In the genomic region with DNA sequence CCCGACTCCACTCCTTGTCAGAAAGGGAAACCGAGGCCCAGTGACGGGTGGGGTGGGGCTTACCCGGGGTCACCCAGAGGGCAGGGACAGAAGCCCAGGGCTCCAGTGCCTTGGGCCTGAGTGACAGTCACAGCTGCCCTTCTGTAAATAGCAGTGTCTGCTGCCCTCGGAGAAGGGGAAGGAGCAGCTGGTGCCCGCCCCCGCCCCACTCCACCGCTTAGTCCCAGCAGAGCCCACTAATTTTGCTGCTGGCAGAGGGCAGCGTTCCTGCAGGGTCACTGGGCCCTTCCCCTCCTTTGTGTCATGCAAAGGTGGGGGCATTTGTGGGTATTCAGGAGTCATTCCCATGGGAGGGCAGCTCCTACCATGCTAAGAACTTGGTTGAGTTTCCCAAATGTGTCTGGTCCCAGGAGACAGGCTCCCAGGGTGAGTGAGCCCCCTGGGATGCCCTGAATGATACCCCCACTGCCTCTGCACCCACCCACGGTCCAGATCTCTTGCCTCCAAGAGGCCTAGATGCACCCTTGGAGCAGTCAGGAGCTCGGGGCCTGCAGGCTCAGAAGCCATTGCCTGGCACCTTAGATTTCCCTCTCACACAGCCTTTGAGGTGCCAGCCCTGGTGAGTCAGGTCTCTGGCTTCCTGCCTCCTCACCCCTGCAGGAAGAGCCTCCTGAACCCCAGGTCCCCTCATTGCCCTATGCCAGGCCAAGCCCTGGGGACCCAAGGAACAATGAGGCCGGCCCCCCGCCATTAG, we compare ENCODE assay signal across 20 cellular contexts. TPM values are rescaled to one million over a fixed set of nuclear protein-coding genes. Genes with fewer than 3 reads are reported as not detected.
DNase-seq lines count a peak whose midpoint lies in the region; ATAC-seq and TF ChIP-seq lines count a peak whose summit lies in the region.
"Had no signal": no experiment of that assay in that cellular context is flagged by ENCODE, and none has a peak within 500 bp of the region (broad histone marks: within the 10 kb centered on the region; RNA-seq: fewer than 3 reads in every experiment).

No MANE protein-coding gene starts in this region.

- no peaks in the 10 kb centered on the region for H3F3A ChIP-seq in SK-N-SH (replicated peaks; ENCODE audit: insufficient read depth)

- no peaks in the 10 kb centered on the region for H3K36me3 ChIP-seq in SK-N-SH (replicated peaks in 1 of 2; ENCODE audit: control insufficient read depth in 1 of 2, insufficient read depth in 2 of 2, low read length in 1 of 2)
- peaks cover 0 to 52% (median 2%) of the 10 kb centered on the region in 6 donors for H3K36me3 ChIP-seq in spleen
- H3K36me3 ChIP-seq: ovary, thoracic aorta had no signal

- peak; percentile 31; the same call in 1 of the 3 replicates for ATAC-seq in SK-N-SH treated with all-trans-retinoic acid at 6 μM for 48 hours
- no peak for ATAC-seq in central memory CD8-positive, alpha-beta T cell (replicated peaks; ENCODE audit: extremely low read depth, poor library complexity, severe bottlenecking)
- ATAC-seq in HG02981 (IDR thresholded peaks at IDR 0.05; ENCODE audit: unreplicated experiment): no peak
- ATAC-seq: activated CD8-positive, alpha-beta memory T cell treated with anti-CD3 and anti-CD28 coated beads, Interleukin-2, amount 10 ng/mL, durations not matched to agents 7 days and 5 days had no signal

- no peak for TF ChIP-seq POLR2A in spleen (IDR thresholded peaks at IDR 0.05)

- TF ChIP-seq CTCF in SK-N-SH (IDR thresholded peaks at IDR 0.05) (no peak), spleen (IDR thresholded peaks at IDR 0.05 in 8 of 11, conservative IDR thresholded peaks at IDR 0.05 in 3 of 11) (no peak), chondrocyte (IDR thresholded peaks at IDR 0.05) (no peak)

- H3K9ac ChIP-seq in SK-N-SH: no peak overlapping the region

- H3K27me3 Mint-ChIP-seq in central memory CD8-positive, alpha-beta T cell: no peaks in the 10 kb centered on the region
- H3K27me3 Mint-ChIP-seq in activated CD4-positive, alpha-beta T cell treated with anti-CD3 and anti-CD28 coated beads, Interleukin-2, amount 10 ng/mL, durations not matched to agents 24 days and 14 days: no peaks in the 10 kb centered on the region
- H3K27me3 Mint-ChIP-seq in chondrocyte (ENCODE audit: low read depth): no peaks in the 10 kb centered on the region
- H3K27me3 Mint-ChIP-seq: activated CD8-positive, alpha-beta memory T cell treated with anti-CD3 and anti-CD28 coated beads, Interleukin-2, amount 10 ng/mL, durations not matched to agents 7 days and 5 days had no signal

- H3K4me1 ChIP-seq in SK-N-SH (ENCODE audit: control insufficient read depth in 1 of 2, insufficient read depth in 2 of 2, low read depth in 1 of 2, low read length in 1 of 2) (peaks cover 0 to 5% of the 10 kb centered on the region in 2 experiments; a peak in 1 of 4 replicates), spleen (peaks cover 24 to 83% (median 64%) of the 10 kb centered on the region in 6 donors)

- no peaks in the 10 kb centered on the region for H3K9me2 ChIP-seq in SK-N-SH

- H2AFZ ChIP-seq in SK-N-SH (ENCODE audit: low read depth): no peak overlapping the region

- H3K9me3 Mint-ChIP-seq in central memory CD8-positive, alpha-beta T cell: no peaks in the 10 kb centered on the region
- no peaks in the 10 kb centered on the region for H3K9me3 Mint-ChIP-seq in activated CD4-positive, alpha-beta T cell treated with anti-CD3 and anti-CD28 coated beads, Interleukin-2, amount 10 ng/mL, durations not matched to agents 24 days and 14 days
- H3K9me3 Mint-ChIP-seq in chondrocyte (ENCODE audit: low read depth): no peaks in the 10 kb centered on the region

- H3K27ac ChIP-seq in SK-N-SH (ENCODE audit: low read depth in 2 of 2, low read length in 1 of 2) (no peak overlapping the region; a peak in 1 of 4 replicates), spleen (peak overlapping the region in 6 of 8 donors; percentile 8 to 88 (median 80))
- H3K27ac ChIP-seq: ovary, thoracic aorta had no signal

- H3K4me3 Mint-ChIP-seq in central memory CD8-positive, alpha-beta T cell: no peak overlapping the region
- H3K4me3 Mint-ChIP-seq in activated CD4-positive, alpha-beta T cell treated with anti-CD3 and anti-CD28 coated beads, Interleukin-2, amount 10 ng/mL, durations not matched to agents 24 days and 14 days: no peak overlapping the region
- no peak overlapping the region for H3K4me3 Mint-ChIP-seq in chondrocyte (ENCODE audit: unreplicated experiment)
- H3K4me3 Mint-ChIP-seq: activated CD8-positive, alpha-beta memory T cell treated with anti-CD3 and anti-CD28 coated beads, Interleukin-2, amount 10 ng/mL, durations not matched to agents 7 days and 5 days had no signal

- 67% methylated on average over 8 of the region's 13 CpGs for WGBS in SK-N-SH (ENCODE audit: low lambda C conversion rate)
- WGBS in spleen, 5 donors: 59 to 73% (median 66%) methylated on average over 6 to 13 of the region's 13 CpGs

- peaks cover 28% of the 10 kb centered on the region for H3K4me1 Mint-ChIP-seq in central memory CD8-positive, alpha-beta T cell
- H3K4me1 Mint-ChIP-seq in activated CD4-positive, alpha-beta T cell treated with anti-CD3 and anti-CD28 coated beads, Interleukin-2, amount 10 ng/mL, durations not matched to agents 24 days and 14 days: peaks cover 12% of the 10 kb centered on the region
- peaks cover 17% of the 10 kb centered on the region for H3K4me1 Mint-ChIP-seq in chondrocyte (ENCODE audit: low read depth)

- no peaks in the 10 kb centered on the region for H3K79me2 ChIP-seq in SK-N-SH (ENCODE audit: insufficient read depth)

- intact Hi-C loops in spleen (cut with DNase I; ENCODE audit: low total_unique reads): no loop called here
- intact Hi-C loops in activated CD4-positive, alpha-beta T cell treated with anti-CD3 and anti-CD28 coated beads, Interleukin-2, amount 10 ng/mL, durations not matched to agents 24 days and 14 days (cut with micrococcal nuclease): no loop called here

- H3K4me3 ChIP-seq in SK-N-SH (ENCODE audit: low read depth in 2 of 2, low read length in 1 of 2) (no peak overlapping the region), spleen (peak overlapping the region in 1 of 8 donors; percentile 24)
- H3K4me3 ChIP-seq: ovary, thoracic aorta had no signal

- DNase-seq in SK-N-SH (no peak), NCI-H2171 treated with DMSO at 0.1 percent for 48 hours (lab: John Stamatoyannopoulos, UW) (peak; percentile 45), spleen (peak; percentile 75), chondrocyte (ENCODE audit: low spot score) (no peak)
- no peak for DNase-seq in central memory CD8-positive, alpha-beta T cell (ENCODE audit: low spot score in 2 of 2)
- DNase-seq in activated CD4-positive, alpha-beta T cell treated with anti-CD3 and anti-CD28 coated beads, Interleukin-2, amount 10 ng/mL, durations not matched to agents 24 days and 14 days: no peak
- DNase-seq: activated CD8-positive, alpha-beta memory T cell treated with anti-CD3 and anti-CD28 coated beads, Interleukin-2, amount 10 ng/mL, durations not matched to agents 7 days and 5 days; activated naive CD4-positive, alpha-beta T cell treated with Interleukin-2 at 50 U/mL for 16 hours; COR-L47; effector CD4-positive, alpha-beta T cell; mammary epithelial cell; NCI-H1092; NCI-H446; ovary; SIG-M5; stimulated activated CD4-positive, alpha-beta T cell treated with anti-CD3 and anti-CD28 coated beads, Interleukin-15, amount 100 ng/mL, for 24 hours had no signal

- no peaks in the 10 kb centered on the region for H4K20me1 ChIP-seq in SK-N-SH (ENCODE audit: insufficient read depth)

- H3K4me2 ChIP-seq in SK-N-SH: no peak overlapping the region

- H3K27me3 ChIP-seq in SK-N-SH (ENCODE audit: insufficient read depth) (no peaks in the 10 kb centered on the region), spleen (replicated peaks in 1 of 7) (peaks cover 0 to 15% (median 0%) of the 10 kb centered on the region in 7 donors)
- H3K27me3 ChIP-seq: ovary had no signal

- POLR2A ChIA-PET in SK-N-SH (lab: Yijun Ruan, JAX): no interaction called here

- H3K27ac Mint-ChIP-seq in central memory CD8-positive, alpha-beta T cell (ENCODE audit: low read depth): peak overlapping the region; percentile 69
- no peak overlapping the region for H3K27ac Mint-ChIP-seq in activated CD4-positive, alpha-beta T cell treated with anti-CD3 and anti-CD28 coated beads, Interleukin-2, amount 10 ng/mL, durations not matched to agents 24 days and 14 days
- H3K27ac Mint-ChIP-seq in chondrocyte (ENCODE audit: unreplicated experiment): no peak overlapping the region
- H3K27ac Mint-ChIP-seq: activated CD8-positive, alpha-beta memory T cell treated with anti-CD3 and anti-CD28 coated beads, Interleukin-2, amount 10 ng/mL, durations not matched to agents 7 days and 5 days had no signal

- CTCF ChIA-PET in SK-N-SH (lab: Yijun Ruan, JAX): interaction anchor here (1.0 kb wide), 1 partner anchor 87 kb away, joined by 4 read pairs; no protein-coding TSS in a partner anchor

- H3K9me3 ChIP-seq in SK-N-SH: no peaks in the 10 kb centered on the region
- H3K9me3 ChIP-seq in spleen: no peaks in the 10 kb centered on the region
- H3K9me3 ChIP-seq: ovary, thoracic aorta had no signal

- TF ChIP-seq RAD21 in SK-N-SH (IDR thresholded peaks at IDR 0.05; ENCODE audit: low read length): no peak

- peaks cover 5% of the 10 kb centered on the region for H3K36me3 Mint-ChIP-seq in central memory CD8-positive, alpha-beta T cell (ENCODE audit: insufficient read depth)
- no peaks in the 10 kb centered on the region for H3K36me3 Mint-ChIP-seq in activated CD4-positive, alpha-beta T cell treated with anti-CD3 and anti-CD28 coated beads, Interleukin-2, amount 10 ng/mL, durations not matched to agents 24 days and 14 days (ENCODE audit: low read depth)
- no peaks in the 10 kb centered on the region for H3K36me3 Mint-ChIP-seq in chondrocyte (ENCODE audit: low read depth)
- H3K36me3 Mint-ChIP-seq: activated CD8-positive, alpha-beta memory T cell treated with anti-CD3 and anti-CD28 coated beads, Interleukin-2, amount 10 ng/mL, durations not matched to agents 7 days and 5 days had no signal

- TF ChIP-seq EP300 in SK-N-SH (IDR thresholded peaks at IDR 0.05; ENCODE audit: borderline replicate concordance in 1 of 2, low read depth in 1 of 2, low read length in 1 of 2): no peak

TF ChIP-seq in SK-N-SH, 30 proteins besides CTCF, POLR2A, EP300 and RAD21 (continues in another document):
- TF ChIP-seq SMC3 (IDR thresholded peaks at IDR 0.05; ENCODE audit: low read depth, low read length): no peak

RNA-seq across cellular contexts. Expression of gene SH2B2, which starts 17.2 kb away (rescaled TPM):
- 3.8 and 4.7 TPM in 2 replicates for polyA plus RNA-seq in SK-N-SH (2012; rRNA removed)
- polyA plus RNA-seq in SK-N-SH (2012; cell fraction: cytosol; rRNA removed): 1.5 and 3.3 TPM in 2 replicates
- 8.5 and 19.3 TPM in 2 replicates for polyA plus RNA-seq in SK-N-SH (2012; cell fraction: nucleus; rRNA removed)
- total RNA-seq in spleen: 10 to 100 TPM; 23.2 to 36.9 (median 29.4) TPM
- polyA plus RNA-seq in spleen: 10 to 100 TPM; 13.4 to 31.2 (median 15.5) TPM
- total RNA-seq in activated CD4-positive, alpha-beta T cell treated with anti-CD3 and anti-CD28 coated beads, Interleukin-2, amount 10 ng/mL, durations not matched to agents 24 days and 14 days: 2.9 and 3.1 TPM in 2 replicates
- total RNA-seq in chondrocyte: 2.3 to 4.1 TPM (median 2.6 TPM) in 3 replicates

RNA-seq across cellular contexts. Expression of gene SPDYE6, which starts 52.4 kb away (rescaled TPM):
- polyA plus RNA-seq in SK-N-SH (2012; rRNA removed) (not detected in 2 replicates), spleen (under 1 TPM in 1 of 3 donors, not detected in 2; 0.06 TPM)
- not detected in 2 replicates for polyA plus RNA-seq in SK-N-SH (2012; cell fraction: cytosol; rRNA removed)
- not detected in 2 replicates for polyA plus RNA-seq in SK-N-SH (2012; cell fraction: nucleus; rRNA removed)
- total RNA-seq in spleen (not detected), chondrocyte (not detected in 3 replicates)
- not detected in 2 replicates for total RNA-seq in activated CD4-positive, alpha-beta T cell treated with anti-CD3 and anti-CD28 coated beads, Interleukin-2, amount 10 ng/mL, durations not matched to agents 24 days and 14 days
- total RNA-seq: A673; activated CD8-positive, alpha-beta memory T cell treated with anti-CD3 and anti-CD28 coated beads, Interleukin-2, amount 10 ng/mL, durations not matched to agents 7 days and 5 days; mammary epithelial cell; ovary; thoracic aorta had no signal
- polyA plus RNA-seq: mammary epithelial cell, ovary had no signal

Comparison
In these comparisons a context has a peak if more than half of its experiments do, and no peak if none do; other contexts are left out.
1. DNase-seq: peak in NCI-H2171 treated with DMSO at 0.1 percent for 48 hours (single experiment) and spleen (single experiment); none in SK-N-SH (single experiment), central memory CD8-positive, alpha-beta T cell (0 of 2), activated CD4-positive, alpha-beta T cell treated with anti-CD3 and anti-CD28 coated beads, Interleukin-2, amount 10 ng/mL, durations not matched to agents 24 days and 14 days (single experiment) and chondrocyte (single experiment).
2. H3K27ac ChIP-seq: peak in spleen (6 of 8); none in SK-N-SH (0 of 2).